11 cellular contexts compared by ENCODE assay signal in the genomic region with DNA sequence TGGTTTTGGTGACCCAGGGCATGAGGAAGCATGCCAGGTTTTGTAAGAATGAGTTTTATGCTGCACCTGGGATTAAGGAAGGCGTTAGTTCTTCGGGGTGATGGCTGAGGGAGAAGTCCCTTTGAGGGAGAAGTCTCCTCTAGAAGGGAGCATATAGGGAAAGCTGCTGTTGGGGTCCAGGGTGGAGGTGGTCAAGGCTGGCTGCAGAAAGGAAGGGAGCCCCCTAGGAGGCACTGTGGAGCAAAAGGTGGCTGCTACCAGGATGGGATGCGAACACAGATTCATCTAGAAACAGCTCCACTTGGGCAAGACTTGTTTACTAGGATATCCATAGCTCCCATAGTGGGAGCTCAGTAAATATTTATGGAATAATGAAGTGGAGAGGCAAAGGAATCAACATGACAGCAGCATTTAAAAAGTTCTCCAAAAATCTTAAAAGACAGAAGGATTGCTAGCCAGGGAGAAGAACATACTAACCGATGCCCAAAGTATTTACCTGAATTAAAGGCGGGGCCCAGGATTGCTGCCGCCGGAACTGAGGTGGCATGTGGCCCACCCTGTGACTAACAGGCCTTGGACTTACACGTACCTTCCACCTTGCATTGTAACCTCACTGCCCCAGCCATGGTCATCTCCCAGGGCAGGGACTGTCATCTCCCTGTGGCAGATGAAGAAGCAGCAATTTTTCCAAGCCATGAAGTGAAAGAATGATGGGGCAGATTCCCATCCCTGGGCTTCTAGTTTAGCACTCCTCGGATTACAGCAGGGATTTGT. TPM values are rescaled to one million over a fixed set of nuclear protein-coding genes. Genes with fewer than 3 reads are reported as not detected.
A peak's percentile ranks its signal among the peaks of the same experiment; 100 is the strongest.
DNase-seq lines count a peak whose midpoint lies in the region; TF ChIP-seq lines count a peak whose summit lies in the region.
"Had no signal": no experiment of that assay in that cellular context is flagged by ENCODE, and none has a peak within 500 bp of the region (broad histone marks: within the 10 kb centered on the region; RNA-seq: fewer than 3 reads in every experiment).

No MANE protein-coding gene starts in this region.

- TF ChIP-seq POLR2A in NB4 (IDR thresholded peaks at IDR 0.05; ENCODE audit: extremely low read depth, insufficient read length): no peak

- H3K27ac Mint-ChIP-seq in endothelial cell (ENCODE audit: unreplicated experiment): peak overlapping the region; percentile 66
- no peak overlapping the region for H3K27ac Mint-ChIP-seq in CD4-positive, alpha-beta memory T cell
- H3K27ac Mint-ChIP-seq: activated naive CD8-positive, alpha-beta T cell had no signal

- peaks cover 5% of the 10 kb centered on the region for H3K27me3 Mint-ChIP-seq in endothelial cell (ENCODE audit: unreplicated experiment)
- peaks cover 1 to 11% of the 10 kb centered on the region in 2 donors for H3K27me3 Mint-ChIP-seq in CD4-positive, alpha-beta memory T cell

- peaks cover 5% of the 10 kb centered on the region for H3K79me2 ChIP-seq in osteoblast (ENCODE audit: insufficient read depth, low read length)

- H4K20me1 ChIP-seq in osteoblast (ENCODE audit: insufficient read depth, low read length): no peaks in the 10 kb centered on the region

- peak overlapping the region; percentile 5 for H3K4me3 Mint-ChIP-seq in endothelial cell (ENCODE audit: unreplicated experiment)
- no peak overlapping the region for H3K4me3 Mint-ChIP-seq in CD4-positive, alpha-beta memory T cell
- H3K4me3 Mint-ChIP-seq: activated naive CD8-positive, alpha-beta T cell had no signal

- peaks cover 65% of the 10 kb centered on the region for H3K4me1 ChIP-seq in osteoblast (ENCODE audit: insufficient read depth, low read length)
- peaks cover 6% of the 10 kb centered on the region for H3K4me1 ChIP-seq in CD4-positive, alpha-beta memory T cell (ENCODE audit: insufficient read depth, low read length)

- no peak overlapping the region for H3K4me3 ChIP-seq in NB4 (ENCODE audit: low read depth, low read length)
- H3K4me3 ChIP-seq in osteoblast (ENCODE audit: insufficient read depth, low read length): no peak overlapping the region
- no peak overlapping the region for H3K4me3 ChIP-seq in CD4-positive, alpha-beta memory T cell (ENCODE audit: low read length in 2 of 2)

- peaks cover 32% of the 10 kb centered on the region for H3K36me3 Mint-ChIP-seq in endothelial cell (ENCODE audit: low read depth, unreplicated experiment)
- H3K36me3 Mint-ChIP-seq in CD4-positive, alpha-beta memory T cell: no peaks in the 10 kb centered on the region
- H3K36me3 Mint-ChIP-seq: activated naive CD8-positive, alpha-beta T cell had no signal

- DNase-seq in ELR (ENCODE audit: low read depth) (peak; percentile 26), NB4 (ENCODE audit: low read depth) (peak; percentile 34), endothelial cell (ENCODE audit: low spot score) (peak; percentile 45), osteoblast (ENCODE audit: insufficient read length, low spot score, missing footprints) (no peak), anterior cingulate cortex (lab: John Stamatoyannopoulos, UW) (no peak), NCI-H345 (lab: John Stamatoyannopoulos, UW) (no peak)
- no peak for DNase-seq in stimulated activated CD4-positive, alpha-beta T cell treated with anti-CD3 and anti-CD28 coated beads, Interleukin-12 subunit alpha, Interleukin-12 subunit beta, amount 100 ng/mL, for 4 hours
- no peak for DNase-seq in CD4-positive, alpha-beta memory T cell
- DNase-seq: activated CD4-positive, alpha-beta T cell treated with anti-CD3 and anti-CD28 coated beads for 48 hours; NCI-H1048 had no signal

- peak; percentile 42 for TF ChIP-seq CTCF in NB4 (IDR thresholded peaks at IDR 0.05; ENCODE audit: low read depth, low read length)
- peak; percentile 49 for TF ChIP-seq CTCF in endothelial cell (IDR thresholded peaks at IDR 0.05; ENCODE audit: unreplicated experiment)
- peak; percentile 56 for TF ChIP-seq CTCF in osteoblast (IDR thresholded peaks at IDR 0.05; ENCODE audit: extremely low read depth, low read depth, low read length)

- peaks cover 91% of the 10 kb centered on the region for H3K36me3 ChIP-seq in osteoblast (ENCODE audit: insufficient read depth, low read length)
- no peaks in the 10 kb centered on the region for H3K36me3 ChIP-seq in CD4-positive, alpha-beta memory T cell (ENCODE audit: insufficient read depth, low read length)

- H2AFZ ChIP-seq in osteoblast (ENCODE audit: low read length): no peak overlapping the region

- CTCF ChIA-PET in CD4-positive, alpha-beta memory T cell (lab: Charles Lee; ENCODE audit: partially characterized antibody): interaction anchor here (0.6 to 1.6 kb wide), 2 partner anchors 37 to 38 kb away, joined by 3 to 6 read pairs; no protein-coding TSS in a partner anchor

- H3K27me3 ChIP-seq in osteoblast (ENCODE audit: insufficient read depth, low read length): no peaks in the 10 kb centered on the region
- no peaks in the 10 kb centered on the region for H3K27me3 ChIP-seq in CD4-positive, alpha-beta memory T cell (ENCODE audit: insufficient read depth, low read length)

- peak overlapping the region; percentile 96 for H3K27ac ChIP-seq in osteoblast (ENCODE audit: low read depth, low read length)
- H3K27ac ChIP-seq in CD4-positive, alpha-beta memory T cell (ENCODE audit: low read depth, low read length): no peak overlapping the region

- POLR2A ChIA-PET in CD4-positive, alpha-beta memory T cell (lab: Charles Lee; ENCODE audit: partially characterized antibody): no interaction called here

- H3K9me3 Mint-ChIP-seq in endothelial cell (ENCODE audit: unreplicated experiment): no peaks in the 10 kb centered on the region
- peaks cover 0 to under 1% (median 0%) of the 10 kb centered on the region in 8 donors for H3K9me3 Mint-ChIP-seq in CD4-positive, alpha-beta memory T cell

- no peaks in the 10 kb centered on the region for H3K9me3 ChIP-seq in osteoblast (ENCODE audit: low read depth, low read length)
- H3K9me3 ChIP-seq in CD4-positive, alpha-beta memory T cell (ENCODE audit: control insufficient read depth in 1 of 2, low read length in 2 of 2): no peaks in the 10 kb centered on the region

- peaks cover 18% of the 10 kb centered on the region for H3K4me1 Mint-ChIP-seq in endothelial cell (ENCODE audit: unreplicated experiment)
- H3K4me1 Mint-ChIP-seq in CD4-positive, alpha-beta memory T cell: peaks cover 0 to 10% (median 8%) of the 10 kb centered on the region in 4 donors

- no peak overlapping the region for H3K4me2 ChIP-seq in osteoblast (ENCODE audit: insufficient read depth, low read length)

- intact Hi-C loops in CD4-positive, alpha-beta memory T cell (cut with micrococcal nuclease): no loop called here

RNA-seq across cellular contexts. Expression of gene LPCAT2, which starts 7.1 kb away (rescaled TPM):
- total RNA-seq in endothelial cell (ENCODE audit: unreplicated experiment) (25.5 TPM), osteoblast (19.4 and 23.5 TPM in 2 replicates)
- total RNA-seq in CD4-positive, alpha-beta memory T cell: under 1 TPM; 0.47 to 0.76 TPM
- polyA plus RNA-seq in CD4-positive, alpha-beta memory T cell: not detected

RNA-seq across cellular contexts. Expression of gene MMP2, which starts 22.7 kb away (rescaled TPM):
- total RNA-seq in endothelial cell (ENCODE audit: unreplicated experiment): 422 TPM
- 2,094 and 2,259 TPM in 2 replicates for total RNA-seq in osteoblast
- total RNA-seq in CD4-positive, alpha-beta memory T cell: under 1 TPM; 0.55 to 0.84 TPM
- not detected for polyA plus RNA-seq in CD4-positive, alpha-beta memory T cell

Comparison
In these comparisons a context has a peak if more than half of its experiments do, and no peak if none do; other contexts are left out.
1. DNase-seq: peak in ELR (single experiment), NB4 (single experiment) and endothelial cell (single experiment); none in osteoblast (single experiment), stimulated activated CD4-positive, alpha-beta T cell treated with anti-CD3 and anti-CD28 coated beads, Interleukin-12 subunit alpha, Interleukin-12 subunit beta, amount 100 ng/mL, for 4 hours (single experiment), anterior cingulate cortex (0 of 58), CD4-positive, alpha-beta memory T cell (0 of 5) and NCI-H345 (single experiment).
2. RNA of gene LPCAT2, which starts 7.1 kb away (total RNA-seq): 25.5 TPM in endothelial cell (single experiment) and 19.4 to 23.5 TPM in osteoblast; 0.47 to 0.76 TPM in CD4-positive, alpha-beta memory T cell; every median in the first group is over 10 times any median in the second.
3. RNA of gene MMP2, which starts 22.7 kb away (total RNA-seq): 2,094 to 2,259 TPM in osteoblast and 422 TPM in endothelial cell (single experiment); 0.55 to 0.84 TPM in CD4-positive, alpha-beta memory T cell; every median in the first group is over 100 times any median in the second.
4. Peak in every context shown above with its lines, with median percentiles within 50 percentile points of each other: CTCF ChIP-seq.